In genomic region chr1:29452463-29453230, GRCh38 we compare ENCODE assay signal across 1 cellular context.
TF ChIP-seq lines count a peak whose summit lies in the region.

No MANE protein-coding gene starts in this region.

TF ChIP-seq in GM23338, 12 proteins besides CTCF, POLR2A, EP300 and RAD21:
- TF ChIP-seq, protein P1, sequence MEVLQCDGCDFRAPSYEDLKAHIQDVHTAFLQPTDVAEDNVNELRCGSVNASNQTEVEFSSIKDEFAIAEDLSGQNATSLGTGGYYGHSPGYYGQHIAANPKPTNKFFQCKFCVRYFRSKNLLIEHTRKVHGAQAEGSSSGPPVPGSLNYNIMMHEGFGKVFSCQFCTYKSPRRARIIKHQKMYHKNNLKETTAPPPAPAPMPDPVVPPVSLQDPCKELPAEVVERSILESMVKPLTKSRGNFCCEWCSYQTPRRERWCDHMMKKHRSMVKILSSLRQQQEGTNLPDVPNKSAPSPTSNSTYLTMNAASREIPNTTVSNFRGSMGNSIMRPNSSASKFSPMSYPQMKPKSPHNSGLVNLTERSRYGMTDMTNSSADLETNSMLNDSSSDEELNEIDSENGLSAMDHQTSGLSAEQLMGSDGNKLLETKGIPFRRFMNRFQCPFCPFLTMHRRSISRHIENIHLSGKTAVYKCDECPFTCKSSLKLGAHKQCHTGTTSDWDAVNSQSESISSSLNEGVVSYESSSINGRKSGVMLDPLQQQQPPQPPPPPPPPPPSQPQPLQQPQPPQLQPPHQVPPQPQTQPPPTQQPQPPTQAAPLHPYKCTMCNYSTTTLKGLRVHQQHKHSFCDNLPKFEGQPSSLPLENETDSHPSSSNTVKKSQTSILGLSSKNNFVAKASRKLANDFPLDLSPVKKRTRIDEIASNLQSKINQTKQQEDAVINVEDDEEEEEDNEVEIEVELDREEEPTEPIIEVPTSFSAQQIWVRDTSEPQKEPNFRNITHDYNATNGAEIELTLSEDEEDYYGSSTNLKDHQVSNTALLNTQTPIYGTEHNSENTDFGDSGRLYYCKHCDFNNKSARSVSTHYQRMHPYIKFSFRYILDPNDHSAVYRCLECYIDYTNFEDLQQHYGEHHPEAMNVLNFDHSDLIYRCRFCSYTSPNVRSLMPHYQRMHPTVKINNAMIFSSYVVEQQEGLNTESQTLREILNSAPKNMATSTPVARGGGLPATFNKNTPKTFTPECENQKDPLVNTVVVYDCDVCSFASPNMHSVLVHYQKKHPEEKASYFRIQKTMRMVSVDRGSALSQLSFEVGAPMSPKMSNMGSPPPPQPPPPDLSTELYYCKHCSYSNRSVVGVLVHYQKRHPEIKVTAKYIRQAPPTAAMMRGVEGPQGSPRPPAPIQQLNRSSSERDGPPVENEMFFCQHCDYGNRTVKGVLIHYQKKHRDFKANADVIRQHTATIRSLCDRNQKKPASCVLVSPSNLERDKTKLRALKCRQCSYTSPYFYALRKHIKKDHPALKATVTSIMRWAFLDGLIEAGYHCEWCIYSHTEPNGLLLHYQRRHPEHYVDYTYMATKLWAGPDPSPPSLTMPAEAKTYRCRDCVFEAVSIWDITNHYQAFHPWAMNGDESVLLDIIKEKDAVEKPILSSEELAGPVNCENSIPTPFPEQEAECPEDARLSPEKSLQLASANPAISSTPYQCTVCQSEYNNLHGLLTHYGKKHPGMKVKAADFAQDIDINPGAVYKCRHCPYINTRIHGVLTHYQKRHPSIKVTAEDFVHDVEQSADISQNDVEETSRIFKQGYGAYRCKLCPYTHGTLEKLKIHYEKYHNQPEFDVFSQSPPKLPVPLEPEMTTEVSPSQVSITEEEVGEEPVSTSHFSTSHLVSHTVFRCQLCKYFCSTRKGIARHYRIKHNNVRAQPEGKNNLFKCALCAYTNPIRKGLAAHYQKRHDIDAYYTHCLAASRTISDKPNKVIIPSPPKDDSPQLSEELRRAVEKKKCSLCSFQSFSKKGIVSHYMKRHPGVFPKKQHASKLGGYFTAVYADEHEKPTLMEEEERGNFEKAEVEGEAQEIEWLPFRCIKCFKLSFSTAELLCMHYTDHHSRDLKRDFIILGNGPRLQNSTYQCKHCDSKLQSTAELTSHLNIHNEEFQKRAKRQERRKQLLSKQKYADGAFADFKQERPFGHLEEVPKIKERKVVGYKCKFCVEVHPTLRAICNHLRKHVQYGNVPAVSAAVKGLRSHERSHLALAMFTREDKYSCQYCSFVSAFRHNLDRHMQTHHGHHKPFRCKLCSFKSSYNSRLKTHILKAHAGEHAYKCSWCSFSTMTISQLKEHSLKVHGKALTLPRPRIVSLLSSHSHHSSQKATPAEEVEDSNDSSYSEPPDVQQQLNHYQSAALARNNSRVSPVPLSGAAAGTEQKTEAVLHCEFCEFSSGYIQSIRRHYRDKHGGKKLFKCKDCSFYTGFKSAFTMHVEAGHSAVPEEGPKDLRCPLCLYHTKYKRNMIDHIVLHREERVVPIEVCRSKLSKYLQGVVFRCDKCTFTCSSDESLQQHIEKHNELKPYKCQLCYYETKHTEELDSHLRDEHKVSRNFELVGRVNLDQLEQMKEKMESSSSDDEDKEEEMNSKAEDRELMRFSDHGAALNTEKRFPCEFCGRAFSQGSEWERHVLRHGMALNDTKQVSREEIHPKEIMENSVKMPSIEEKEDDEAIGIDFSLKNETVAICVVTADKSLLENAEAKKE (CRISPR knock-in tag; IDR thresholded peaks at IDR 0.05), result no peak
- TF ChIP-seq NANOG (IDR thresholded peaks at IDR 0.05; ENCODE audit: borderline replicate concordance) (no peak), CREB1 (CRISPR knock-in tag; IDR thresholded peaks at IDR 0.05; ENCODE audit: low read depth) (no peak), POLR2AphosphoS5 (IDR thresholded peaks at IDR 0.05; ENCODE audit: low read depth) (no peak), EZH2phosphoT487 (IDR thresholded peaks at IDR 0.05; ENCODE audit: unreplicated experiment) (no peak), STAT1 (IDR thresholded peaks at IDR 0.05; ENCODE audit: unreplicated experiment) (no peak), JUNB (IDR thresholded peaks at IDR 0.05; ENCODE audit: unreplicated experiment) (no peak), ZNF331 (CRISPR knock-in tag; IDR thresholded peaks at IDR 0.05; ENCODE audit: low read depth) (no peak), EZH2 (IDR thresholded peaks at IDR 0.05; ENCODE audit: low read depth, unreplicated experiment) (no peak), ZNF114 (CRISPR knock-in tag; IDR thresholded peaks at IDR 0.05) (no peak)
- TF ChIP-seq, protein P2, sequence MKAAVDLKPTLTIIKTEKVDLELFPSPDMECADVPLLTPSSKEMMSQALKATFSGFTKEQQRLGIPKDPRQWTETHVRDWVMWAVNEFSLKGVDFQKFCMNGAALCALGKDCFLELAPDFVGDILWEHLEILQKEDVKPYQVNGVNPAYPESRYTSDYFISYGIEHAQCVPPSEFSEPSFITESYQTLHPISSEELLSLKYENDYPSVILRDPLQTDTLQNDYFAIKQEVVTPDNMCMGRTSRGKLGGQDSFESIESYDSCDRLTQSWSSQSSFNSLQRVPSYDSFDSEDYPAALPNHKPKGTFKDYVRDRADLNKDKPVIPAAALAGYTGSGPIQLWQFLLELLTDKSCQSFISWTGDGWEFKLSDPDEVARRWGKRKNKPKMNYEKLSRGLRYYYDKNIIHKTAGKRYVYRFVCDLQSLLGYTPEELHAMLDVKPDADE (IDR thresholded peaks at IDR 0.05), result no peak
- TF ChIP-seq, protein P3, sequence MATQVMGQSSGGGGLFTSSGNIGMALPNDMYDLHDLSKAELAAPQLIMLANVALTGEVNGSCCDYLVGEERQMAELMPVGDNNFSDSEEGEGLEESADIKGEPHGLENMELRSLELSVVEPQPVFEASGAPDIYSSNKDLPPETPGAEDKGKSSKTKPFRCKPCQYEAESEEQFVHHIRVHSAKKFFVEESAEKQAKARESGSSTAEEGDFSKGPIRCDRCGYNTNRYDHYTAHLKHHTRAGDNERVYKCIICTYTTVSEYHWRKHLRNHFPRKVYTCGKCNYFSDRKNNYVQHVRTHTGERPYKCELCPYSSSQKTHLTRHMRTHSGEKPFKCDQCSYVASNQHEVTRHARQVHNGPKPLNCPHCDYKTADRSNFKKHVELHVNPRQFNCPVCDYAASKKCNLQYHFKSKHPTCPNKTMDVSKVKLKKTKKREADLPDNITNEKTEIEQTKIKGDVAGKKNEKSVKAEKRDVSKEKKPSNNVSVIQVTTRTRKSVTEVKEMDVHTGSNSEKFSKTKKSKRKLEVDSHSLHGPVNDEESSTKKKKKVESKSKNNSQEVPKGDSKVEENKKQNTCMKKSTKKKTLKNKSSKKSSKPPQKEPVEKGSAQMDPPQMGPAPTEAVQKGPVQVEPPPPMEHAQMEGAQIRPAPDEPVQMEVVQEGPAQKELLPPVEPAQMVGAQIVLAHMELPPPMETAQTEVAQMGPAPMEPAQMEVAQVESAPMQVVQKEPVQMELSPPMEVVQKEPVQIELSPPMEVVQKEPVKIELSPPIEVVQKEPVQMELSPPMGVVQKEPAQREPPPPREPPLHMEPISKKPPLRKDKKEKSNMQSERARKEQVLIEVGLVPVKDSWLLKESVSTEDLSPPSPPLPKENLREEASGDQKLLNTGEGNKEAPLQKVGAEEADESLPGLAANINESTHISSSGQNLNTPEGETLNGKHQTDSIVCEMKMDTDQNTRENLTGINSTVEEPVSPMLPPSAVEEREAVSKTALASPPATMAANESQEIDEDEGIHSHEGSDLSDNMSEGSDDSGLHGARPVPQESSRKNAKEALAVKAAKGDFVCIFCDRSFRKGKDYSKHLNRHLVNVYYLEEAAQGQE (IDR thresholded peaks at IDR 0.05; ENCODE audit: unreplicated experiment), result no peak
